Comparison of ENCODE assay signal across 21 cellular contexts in genomic region chr20:36784900-36785299, GRCh38. TPM values are rescaled to one million over a fixed set of nuclear protein-coding genes. Genes with fewer than 3 reads are reported as not detected.
DNase-seq lines count a peak whose midpoint lies in the region; ATAC-seq and TF ChIP-seq lines count a peak whose summit lies in the region.
"Had no signal": no experiment of that assay in that cellular context is flagged by ENCODE, and none has a peak within 500 bp of the region (broad histone marks: within the 10 kb centered on the region; RNA-seq: fewer than 3 reads in every experiment).

No MANE protein-coding gene starts in this region.

- TF ChIP-seq POLR2A in sigmoid colon (IDR thresholded peaks at IDR 0.05) (no peak), thyroid gland (IDR thresholded peaks at IDR 0.05) (no peak)

- H3K27me3 Mint-ChIP-seq in natural killer cell (ENCODE audit: low read depth in 2 of 2): no peaks in the 10 kb centered on the region
- H3K27me3 Mint-ChIP-seq: activated B cell treated with CpG ODN at 0.5 μM for 24 hours; activated CD8-positive, alpha-beta T cell treated with anti-CD3 and anti-CD28 coated beads for 36 hours; CD4-positive, alpha-beta memory T cell; effector memory CD8-positive, alpha-beta T cell had no signal

- peak overlapping the region; percentile 15 to 65 (median 40) for H3K27ac ChIP-seq in sigmoid colon
- no peak overlapping the region for H3K27ac ChIP-seq in thyroid gland

- H3K4me1 ChIP-seq in sigmoid colon: peaks cover 0 to 18% (median 10%) of the 10 kb centered on the region in 4 donors
- peaks cover 0 to 5% of the 10 kb centered on the region in 2 donors for H3K4me1 ChIP-seq in thyroid gland
- H3K4me1 ChIP-seq: HAP-1 had no signal

- H3K36me3 ChIP-seq in H7 (replicated peaks; ENCODE audit: control insufficient read depth, insufficient read depth, low read length): peaks cover 10% of the 10 kb centered on the region
- H3K36me3 ChIP-seq in sigmoid colon: peaks cover 0 to 42% (median 17%) of the 10 kb centered on the region in 4 donors
- peaks cover 36 to 38% of the 10 kb centered on the region in 2 donors for H3K36me3 ChIP-seq in thyroid gland

- no peaks in the 10 kb centered on the region for H3K9me3 Mint-ChIP-seq in natural killer cell
- H3K9me3 Mint-ChIP-seq: activated B cell treated with CpG ODN at 0.5 μM for 24 hours; activated CD8-positive, alpha-beta T cell treated with anti-CD3 and anti-CD28 coated beads for 36 hours; activated naive CD4-positive, alpha-beta T cell treated with anti-CD3 and anti-CD28 coated beads for 36 hours; CD4-positive, alpha-beta memory T cell; effector memory CD8-positive, alpha-beta T cell; stimulated activated effector memory CD8-positive, alpha-beta T cell treated with anti-CD3 and anti-CD28 coated beads, Interleukin-12 subunit alpha, Interleukin-12 subunit beta, amount 100 ng/mL, for 72 hours had no signal

- TF ChIP-seq EP300 in sigmoid colon (IDR thresholded peaks at IDR 0.05): no peak

- H3K9me3 ChIP-seq in sigmoid colon (no peaks in the 10 kb centered on the region), thyroid gland (no peaks in the 10 kb centered on the region)
- H3K9me3 ChIP-seq: HAP-1, thoracic aorta had no signal

- no peak for TF ChIP-seq CTCF in sigmoid colon (IDR thresholded peaks at IDR 0.05)
- no peak for TF ChIP-seq CTCF in thyroid gland (IDR thresholded peaks at IDR 0.05)
- TF ChIP-seq CTCF in natural killer cell (IDR thresholded peaks at IDR 0.05): no peak

- H3K27me3 ChIP-seq in H7 (ENCODE audit: control insufficient read depth, insufficient read depth, low read length): no peaks in the 10 kb centered on the region
- H3K27me3 ChIP-seq in sigmoid colon: no peaks in the 10 kb centered on the region
- H3K27me3 ChIP-seq in thyroid gland: no peaks in the 10 kb centered on the region

- intact Hi-C loops in left ventricle myocardium superior (cut with micrococcal nuclease) (no loop called here), sigmoid colon (cut with DNase I) (no loop called here), thyroid gland (cut with DNase I) (no loop called here), natural killer cell (cut with micrococcal nuclease) (no loop called here)

- H3K4me3 Mint-ChIP-seq in natural killer cell: no peak overlapping the region
- H3K4me3 Mint-ChIP-seq: activated B cell treated with CpG ODN at 0.5 μM for 24 hours; activated CD8-positive, alpha-beta T cell treated with anti-CD3 and anti-CD28 coated beads for 36 hours; activated naive CD4-positive, alpha-beta T cell treated with anti-CD3 and anti-CD28 coated beads for 36 hours; CD4-positive, alpha-beta memory T cell; effector memory CD8-positive, alpha-beta T cell; stimulated activated effector memory CD8-positive, alpha-beta T cell treated with anti-CD3 and anti-CD28 coated beads, Interleukin-12 subunit alpha, Interleukin-12 subunit beta, amount 100 ng/mL, for 72 hours had no signal

- 84 to 89% methylated on average over 9 of the region's 9 CpGs for WGBS in sigmoid colon, 2 donors
- WGBS in thyroid gland, 2 donors: 85 to 86% methylated on average over 8 to 9 of the region's 9 CpGs

- H3K4me3 ChIP-seq in H7 (ENCODE audit: insufficient read depth, low read depth, low read length) (no peak overlapping the region), sigmoid colon (no peak overlapping the region), thyroid gland (replicated peaks in 1 of 3) (no peak overlapping the region)
- H3K4me3 ChIP-seq: GM12878, HAP-1, thoracic aorta had no signal

- no peaks in the 10 kb centered on the region for H3K36me3 Mint-ChIP-seq in natural killer cell
- H3K36me3 Mint-ChIP-seq: CD4-positive, alpha-beta memory T cell; stimulated activated effector memory CD8-positive, alpha-beta T cell treated with anti-CD3 and anti-CD28 coated beads, Interleukin-12 subunit alpha, Interleukin-12 subunit beta, amount 100 ng/mL, for 72 hours had no signal

- DNase-seq in H7: peak; percentile 22
- DNase-seq in cerebellum (ENCODE audit: low spot score): peak; percentile 56
- DNase-seq in left ventricle myocardium superior: peak; percentile 70
- peak; percentile 76 for DNase-seq in sigmoid colon
- no peak for DNase-seq in thyroid gland
- DNase-seq in activated T-cell treated with anti-CD3 and anti-CD28 coated beads, Interleukin-2, amount 50 U/mL, for 48 hours: no peak
- DNase-seq in natural killer cell: no peak
- DNase-seq: activated B cell treated with CpG ODN at 0.5 μM for 24 hours; activated CD8-positive, alpha-beta T cell treated with anti-CD3 and anti-CD28 coated beads for 36 hours; activated naive CD4-positive, alpha-beta T cell treated with anti-CD3 and anti-CD28 coated beads for 36 hours; CD4-positive, alpha-beta memory T cell; effector memory CD8-positive, alpha-beta T cell; head of caudate nucleus; NCI-H1105; NCI-H510A; T-helper 9 cell had no signal

- peak; percentile 93 for ATAC-seq in left ventricle myocardium superior
- ATAC-seq in HG03469 (IDR thresholded peaks at IDR 0.05; ENCODE audit: unreplicated experiment): no peak
- no peak for ATAC-seq in natural killer cell
- ATAC-seq: activated CD8-positive, alpha-beta T cell treated with anti-CD3 and anti-CD28 coated beads for 36 hours; effector memory CD8-positive, alpha-beta T cell; GM12878; stimulated activated effector memory CD8-positive, alpha-beta T cell treated with anti-CD3 and anti-CD28 coated beads, Interleukin-12 subunit alpha, Interleukin-12 subunit beta, amount 100 ng/mL, for 72 hours had no signal

- H3K27ac Mint-ChIP-seq in natural killer cell: no peak overlapping the region
- H3K27ac Mint-ChIP-seq: activated B cell treated with CpG ODN at 0.5 μM for 24 hours; activated CD8-positive, alpha-beta T cell treated with anti-CD3 and anti-CD28 coated beads for 36 hours; activated naive CD4-positive, alpha-beta T cell treated with anti-CD3 and anti-CD28 coated beads for 36 hours; effector memory CD8-positive, alpha-beta T cell; stimulated activated effector memory CD8-positive, alpha-beta T cell treated with anti-CD3 and anti-CD28 coated beads, Interleukin-12 subunit alpha, Interleukin-12 subunit beta, amount 100 ng/mL, for 72 hours had no signal

- H3K4me1 Mint-ChIP-seq in natural killer cell: no peaks in the 10 kb centered on the region
- H3K4me1 Mint-ChIP-seq: activated B cell treated with CpG ODN at 0.5 μM for 24 hours; CD4-positive, alpha-beta memory T cell; stimulated activated effector memory CD8-positive, alpha-beta T cell treated with anti-CD3 and anti-CD28 coated beads, Interleukin-12 subunit alpha, Interleukin-12 subunit beta, amount 100 ng/mL, for 72 hours had no signal

RNA-seq across cellular contexts. Expression of gene DSN1, which starts 11.3 kb away (rescaled TPM):
- total RNA-seq in H7 (2014; rRNA removed; shearing (Covaris generic)): 36.7 and 44.3 TPM in 2 replicates
- 10.2 TPM for total RNA-seq in cerebellum
- total RNA-seq in left ventricle myocardium superior: 4.5 TPM
- total RNA-seq in sigmoid colon: 1 to 10 TPM; 4.4 to 6.4 (median 5.5) TPM
- 10 to 100 TPM in 2 of 3 donors, 1 to 10 TPM in 1; 7.8 to 11.7 (median 11.6) TPM for polyA plus RNA-seq in sigmoid colon
- total RNA-seq in thyroid gland: 10 to 100 TPM; 10.6 to 14.9 (median 13.0) TPM
- 10 to 100 TPM; 15.8 to 19.1 (median 15.8) TPM for total RNA-seq in natural killer cell

RNA-seq across cellular contexts. Expression of gene NDRG3, which starts 39.0 kb away (rescaled TPM):
- total RNA-seq in H7 (2014; rRNA removed; shearing (Covaris generic)): 23.2 and 24.1 TPM in 2 replicates
- total RNA-seq in cerebellum: 44.5 TPM
- total RNA-seq in left ventricle myocardium superior: 35.7 TPM
- total RNA-seq in sigmoid colon: 10 to 100 TPM; 28.5 to 38.9 (median 31.5) TPM
- polyA plus RNA-seq in sigmoid colon: 10 to 100 TPM; 21.6 to 32.1 (median 25.9) TPM
- total RNA-seq in thyroid gland: 10 to 100 TPM; 14.6 to 32.1 (median 27.9) TPM
- total RNA-seq in natural killer cell: 10 to 100 TPM; 27.1 to 30.3 (median 28.3) TPM

Comparison
In these comparisons a context has a peak if more than half of its experiments do, and no peak if none do; other contexts are left out.
1. DNase-seq: peak in H7 (single experiment), cerebellum (single experiment), left ventricle myocardium superior (single experiment) and sigmoid colon (single experiment); none in thyroid gland (0 of 2), activated T-cell treated with anti-CD3 and anti-CD28 coated beads, Interleukin-2, amount 50 U/mL, for 48 hours (0 of 2) and natural killer cell (single experiment).
2. H3K27ac ChIP-seq: peak in sigmoid colon (4 of 4); none in thyroid gland (0 of 3).